ENCODE assay signal across 13 cellular contexts in the genomic region with DNA sequence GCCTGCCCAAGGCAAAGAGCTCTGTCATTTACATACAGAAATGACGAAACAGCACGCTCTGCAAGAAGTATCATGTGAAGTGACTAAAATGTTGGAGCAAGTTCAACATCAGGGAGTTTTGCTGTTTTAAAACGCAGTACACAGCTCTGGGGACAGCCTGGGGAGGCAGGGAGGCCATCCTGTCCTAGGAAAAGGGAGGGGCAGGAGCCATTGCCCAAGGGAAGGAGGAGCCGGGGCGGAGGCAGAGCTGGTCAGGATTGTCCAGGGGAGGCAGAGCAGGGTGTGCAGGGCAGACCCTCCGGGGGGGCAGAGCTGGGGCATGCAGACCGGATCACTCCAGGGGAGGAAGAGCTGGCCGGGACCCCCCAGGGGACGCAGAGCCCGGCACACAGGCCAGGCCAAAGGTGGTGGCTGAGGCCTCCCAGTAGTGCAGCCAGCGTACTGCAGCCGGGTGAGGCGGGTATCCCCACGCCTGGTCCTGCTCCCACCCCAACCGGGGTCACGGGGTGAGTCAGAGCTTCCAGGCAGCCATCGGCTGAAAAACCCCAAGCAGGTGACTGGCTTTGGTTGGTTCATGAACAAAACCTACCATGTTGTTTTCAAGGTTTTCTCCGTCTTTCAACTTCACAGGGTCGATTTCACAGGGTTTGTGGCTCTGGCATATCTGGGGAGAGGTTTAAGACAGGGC. TPM values are rescaled to one million over a fixed set of nuclear protein-coding genes. Genes with fewer than 3 reads are reported as not detected.
DNase-seq lines count a peak whose midpoint lies in the region; ATAC-seq and TF ChIP-seq lines count a peak whose summit lies in the region.
"Had no signal": no experiment of that assay in that cellular context is flagged by ENCODE, and none has a peak within 500 bp of the region (broad histone marks: within the 10 kb centered on the region; RNA-seq: fewer than 3 reads in every experiment).

No MANE protein-coding gene starts in this region.

- peak overlapping the region; percentile 19 for H3K27ac Mint-ChIP-seq in activated CD4-positive, alpha-beta T cell treated with anti-CD3 and anti-CD28 coated beads, Interleukin-2, amount 10 ng/mL, durations not matched to agents 7 days and 5 days
- H3K27ac Mint-ChIP-seq: memory B cell had no signal

- in situ Hi-C loops in mammary epithelial cell (cut with MboI; ENCODE audit: low sequenced_read_pairs in 2 of 2) = no loop called here

- dilution Hi-C loops in mammary epithelial cell (cut with HindIII; ENCODE audit: low sequenced_read_pairs) = no loop called here

- H3K4me1 ChIP-seq in mammary epithelial cell (ENCODE audit: insufficient read depth, low read length) = peaks cover 12% of the 10 kb centered on the region
- no peaks in the 10 kb centered on the region for H3K4me1 ChIP-seq in lower lobe of right lung
- H3K4me1 ChIP-seq in subcutaneous abdominal adipose tissue (ENCODE audit: control insufficient read depth in 5 of 5, insufficient read depth in 5 of 5, low read length in 5 of 5) = peaks cover 0 to 55% (median 35%) of the 10 kb centered on the region in 5 donors

- no peaks in the 10 kb centered on the region for H3K79me2 ChIP-seq in mammary epithelial cell (ENCODE audit: insufficient read depth, low read length)

- H3K4me3 ChIP-seq in mammary epithelial cell (replicated peaks in 1 of 3; ENCODE audit: insufficient read depth in 1 of 3, low read depth in 2 of 3, low read length in 3 of 3) = peak overlapping the region in 1 of 3 experiments; percentile 27
- H3K4me3 ChIP-seq in lower lobe of right lung = no peak overlapping the region
- H3K4me3 ChIP-seq in subcutaneous abdominal adipose tissue (ENCODE audit: low read depth in 1 of 5, low read length in 5 of 5) = peak overlapping the region in 1 of 5 donors; percentile 62

- H3K9me3 Mint-ChIP-seq in activated CD4-positive, alpha-beta T cell treated with anti-CD3 and anti-CD28 coated beads, Interleukin-2, amount 10 ng/mL, durations not matched to agents 7 days and 5 days = no peaks in the 10 kb centered on the region
- H3K9me3 Mint-ChIP-seq: memory B cell had no signal

- DNase-seq in activated CD4-positive, alpha-beta T cell treated with anti-CD3 and anti-CD28 coated beads, Interleukin-2, amount 10 ng/mL, durations not matched to agents 7 days and 5 days = no peak
- DNase-seq in activated CD4-positive, alpha-beta T cell treated with anti-CD3 and anti-CD28 coated beads for 1 hour = no peak
- DNase-seq in mammary epithelial cell = peak; percentile 37
- DNase-seq in lower lobe of right lung = no peak
- DNase-seq in GM10266 (ENCODE audit: extremely low spot score) = no peak
- DNase-seq: activated CD4-positive, CD25-positive, alpha-beta regulatory T cell treated with anti-CD3 and anti-CD28 coated beads, Interleukin-2, amount 50 U/mL, for 72 hours; NCI-H1694 treated with DMSO at 0.1 percent for 48 hours; OCI-M1 had no signal

- H3K36me3 ChIP-seq in mammary epithelial cell (ENCODE audit: insufficient read depth, low read length) (no peaks in the 10 kb centered on the region), lower lobe of right lung (peaks cover 73% of the 10 kb centered on the region), subcutaneous abdominal adipose tissue (ENCODE audit: control insufficient read depth in 5 of 5, insufficient read depth in 5 of 5, low read length in 5 of 5) (peaks cover 6 to 89% (median 66%) of the 10 kb centered on the region in 5 donors)

- BruUV-seq in mammary epithelial cell (replicated peaks; lab: Mats Ljungman, UMichigan) = no TSS peak

- no peaks in the 10 kb centered on the region for H4K20me1 ChIP-seq in mammary epithelial cell (ENCODE audit: insufficient read depth, low read length)

- H3K9me3 ChIP-seq in mammary epithelial cell (replicated peaks; ENCODE audit: insufficient read depth, low read length) = no peaks in the 10 kb centered on the region
- no peaks in the 10 kb centered on the region for H3K9me3 ChIP-seq in lower lobe of right lung
- no peaks in the 10 kb centered on the region for H3K9me3 ChIP-seq in subcutaneous abdominal adipose tissue (ENCODE audit: control insufficient read depth in 5 of 5, low read length in 5 of 5)

- intact Hi-C loops in mammary epithelial cell (cut with micrococcal nuclease) (no loop called here), lower lobe of right lung (cut with DNase I) (no loop called here)

- 62% methylated on average over 16 of the region's 19 CpGs for WGBS in mammary epithelial cell (ENCODE audit: low coverage, missing lambda C conversion rate)

- peaks cover 1% of the 10 kb centered on the region for H3K4me1 Mint-ChIP-seq in activated CD4-positive, alpha-beta T cell treated with anti-CD3 and anti-CD28 coated beads, Interleukin-2, amount 10 ng/mL, durations not matched to agents 7 days and 5 days

- no peaks in the 10 kb centered on the region for H3K27me3 ChIP-seq in mammary epithelial cell (ENCODE audit: insufficient read depth, low read length)
- H3K27me3 ChIP-seq in lower lobe of right lung (ENCODE audit: low read depth) = no peaks in the 10 kb centered on the region
- H3K27me3 ChIP-seq in subcutaneous abdominal adipose tissue (ENCODE audit: control insufficient read depth in 5 of 5, insufficient read depth in 4 of 5, low read length in 5 of 5) = no peaks in the 10 kb centered on the region

- H3K36me3 Mint-ChIP-seq in activated CD4-positive, alpha-beta T cell treated with anti-CD3 and anti-CD28 coated beads, Interleukin-2, amount 10 ng/mL, durations not matched to agents 7 days and 5 days (ENCODE audit: low read depth) = peaks cover 34% of the 10 kb centered on the region

- ATAC-seq in lower lobe of right lung = peak; percentile 72 to 85
- ATAC-seq in HG03571 (IDR thresholded peaks at IDR 0.05; ENCODE audit: unreplicated experiment) = no peak
- ATAC-seq in HG02798 (IDR thresholded peaks at IDR 0.05; ENCODE audit: poor library complexity, unreplicated experiment) = no peak
- ATAC-seq: HCT116 had no signal

- H3K9ac ChIP-seq in mammary epithelial cell (ENCODE audit: insufficient read depth, low read length) = no peak overlapping the region
- peak overlapping the region in 3 of 5 donors; percentile 10 to 62 (median 35) for H3K9ac ChIP-seq in subcutaneous abdominal adipose tissue (ENCODE audit: low read length in 5 of 5)

- H3K27ac ChIP-seq in mammary epithelial cell (ENCODE audit: insufficient read depth, low read depth, low read length) (no peak overlapping the region), lower lobe of right lung (no peak overlapping the region), subcutaneous abdominal adipose tissue (ENCODE audit: low read depth, low read length) (peak overlapping the region; percentile 86)

- POLR2A ChIA-PET in activated CD4-positive, alpha-beta T cell treated with anti-CD3 and anti-CD28 coated beads, Interleukin-2, amount 10 ng/mL, durations not matched to agents 7 days and 5 days (lab: Charles Lee) = interaction anchor here (0.7 kb wide), 1 partner anchor 226 kb away, joined by 4 read pairs; no protein-coding TSS in a partner anchor

- H3K27me3 Mint-ChIP-seq in activated CD4-positive, alpha-beta T cell treated with anti-CD3 and anti-CD28 coated beads, Interleukin-2, amount 10 ng/mL, durations not matched to agents 7 days and 5 days = no peaks in the 10 kb centered on the region
- H3K27me3 Mint-ChIP-seq: memory B cell had no signal

- TF ChIP-seq CTCF in mammary epithelial cell (conservative IDR thresholded peaks at IDR 0.05 in 1 of 2, IDR thresholded peaks at IDR 0.05 in 1 of 2; ENCODE audit: extremely low read depth in 1 of 2, insufficient read depth in 1 of 2, low read depth in 1 of 2, low read length in 2 of 2) = no peak
- no peak for TF ChIP-seq CTCF in lower lobe of right lung (IDR thresholded peaks at IDR 0.05)
- no peak for TF ChIP-seq CTCF in GM10266 (IDR thresholded peaks at IDR 0.05; ENCODE audit: control insufficient read depth, insufficient read depth, low read depth, missing control alignments)

- no peak overlapping the region for H3K4me3 Mint-ChIP-seq in activated CD4-positive, alpha-beta T cell treated with anti-CD3 and anti-CD28 coated beads, Interleukin-2, amount 10 ng/mL, durations not matched to agents 7 days and 5 days
- H3K4me3 Mint-ChIP-seq: memory B cell had no signal

- peak overlapping the region; percentile 45 for H2AFZ ChIP-seq in mammary epithelial cell (ENCODE audit: low read depth, low read length)

- H3K4me2 ChIP-seq in mammary epithelial cell (ENCODE audit: insufficient read depth, low read depth, low read length) = peak overlapping the region; percentile 37

- CTCF ChIA-PET in activated CD4-positive, alpha-beta T cell treated with anti-CD3 and anti-CD28 coated beads, Interleukin-2, amount 10 ng/mL, durations not matched to agents 7 days and 5 days (lab: Charles Lee) = no interaction called here
- CTCF ChIA-PET in mammary epithelial cell (lab: Charles Lee; ENCODE audit: low non-redundant PET) = no interaction called here

RNA-seq across cellular contexts. Expression of a gene that starts 41.9 kb away (rescaled TPM):
- total RNA-seq in activated CD4-positive, alpha-beta T cell treated with anti-CD3 and anti-CD28 coated beads, Interleukin-2, amount 10 ng/mL, durations not matched to agents 7 days and 5 days = 1 to 10 TPM; 7.3 to 9.8 TPM
- total RNA-seq in mammary epithelial cell (under 1 TPM; 0.26 to 0.33 TPM), lower lobe of right lung (14.0 TPM)
- polyA plus RNA-seq in mammary epithelial cell = 0.09 TPM
- polyA minus RNA-seq in mammary epithelial cell = not detected

Comparison
In these comparisons a context has a peak if more than half of its experiments do, and no peak if none do; other contexts are left out.
1. ATAC-seq: peak in lower lobe of right lung (2 of 2); none in HG03571 (single experiment) and HG02798 (single experiment).
2. RNA of a gene that starts 41.9 kb away (total RNA-seq): 14.0 TPM in lower lobe of right lung (single experiment) and 7.3 to 9.8 TPM in activated CD4-positive, alpha-beta T cell treated with anti-CD3 and anti-CD28 coated beads, Interleukin-2, amount 10 ng/mL, durations not matched to agents 7 days and 5 days; 0.26 to 0.33 TPM in mammary epithelial cell; every median in the first group is over 4 times any median in the second.